In genomic region chr12:29781705-29782266, GRCh38 we compare ENCODE assay signal across 10 cellular contexts. TPM values are rescaled to one million over a fixed set of nuclear protein-coding genes. Genes with fewer than 3 reads are reported as not detected.
DNase-seq lines count a peak whose midpoint lies in the region; ATAC-seq, FAIRE-seq and TF ChIP-seq lines count a peak whose summit lies in the region.
"Had no signal": no experiment of that assay in that cellular context is flagged by ENCODE, and none has a peak within 500 bp of the region (broad histone marks: within the 10 kb centered on the region; RNA-seq: fewer than 3 reads in every experiment).

No MANE protein-coding gene starts in this region.

- dilution Hi-C loops in keratinocyte (cut with MboI; ENCODE audit: extremely low pct_ligation_motif_present, low sequenced_read_pairs) = no loop called here

- peak overlapping the region; percentile 88 for H3K4me3 ChIP-seq in ACC112 (ENCODE audit: low read depth, low read length)
- peak overlapping the region; percentile 95 for H3K4me3 ChIP-seq in MM.1S (ENCODE audit: low read length)
- H3K4me3 ChIP-seq in keratinocyte (ENCODE audit: control insufficient read depth in 2 of 3, extremely low read depth in 1 of 3, insufficient read depth in 2 of 3, low read depth in 1 of 3, low read length in 3 of 3) = peak overlapping the region in 2 of 3 experiments; percentile 55 to 72

- no peak overlapping the region for H2AFZ ChIP-seq in ACC112 (ENCODE audit: low read length, unreplicated experiment)
- H2AFZ ChIP-seq in MM.1S (ENCODE audit: low read length) = peak overlapping the region; percentile 96
- no peak overlapping the region for H2AFZ ChIP-seq in keratinocyte (ENCODE audit: control insufficient read depth, low read length)

- H3K27me3 ChIP-seq in ACC112 (ENCODE audit: insufficient read depth, low read length) (no peaks in the 10 kb centered on the region), MM.1S (replicated peaks; ENCODE audit: insufficient read depth, low read length) (no peaks in the 10 kb centered on the region), keratinocyte (ENCODE audit: control insufficient read depth, extremely low read depth, insufficient read depth, low read length) (peaks cover 22% of the 10 kb centered on the region)

- H3K9me2 ChIP-seq in MM.1S (replicated peaks; ENCODE audit: insufficient read depth, low read length) = no peaks in the 10 kb centered on the region

- no peaks in the 10 kb centered on the region for H4K20me1 ChIP-seq in MM.1S (ENCODE audit: insufficient read depth, low read length)
- H4K20me1 ChIP-seq in keratinocyte (ENCODE audit: control insufficient read depth, extremely low read depth, insufficient read depth, low read length) = no peaks in the 10 kb centered on the region

- H3K9me1 ChIP-seq in keratinocyte (ENCODE audit: control insufficient read depth, extremely low read depth, insufficient read depth, low read length) = no peaks in the 10 kb centered on the region

- peaks cover 12% of the 10 kb centered on the region for H3K4me1 ChIP-seq in ACC112 (ENCODE audit: control insufficient read depth, insufficient read depth, low read length, unreplicated experiment)
- H3K4me1 ChIP-seq in MM.1S (ENCODE audit: low read length) = no peaks in the 10 kb centered on the region
- H3K4me1 ChIP-seq in keratinocyte (ENCODE audit: control insufficient read depth, extremely low read depth, insufficient read depth, low read length) = peaks cover 3% of the 10 kb centered on the region

- peaks cover 72% of the 10 kb centered on the region for H3K79me2 ChIP-seq in ACC112 (ENCODE audit: control insufficient read depth, insufficient read depth, low read length, unreplicated experiment)
- H3K79me2 ChIP-seq in MM.1S (ENCODE audit: low read length) = peaks cover 50% of the 10 kb centered on the region
- H3K79me2 ChIP-seq in keratinocyte (ENCODE audit: control insufficient read depth, insufficient read depth, low read length) = no peaks in the 10 kb centered on the region

- H3K9me3 ChIP-seq in MM.1S (replicated peaks; ENCODE audit: insufficient read depth, low read length) = no peaks in the 10 kb centered on the region
- no peaks in the 10 kb centered on the region for H3K9me3 ChIP-seq in keratinocyte (ENCODE audit: control insufficient read depth, low read depth, low read length)

- H3K4me2 ChIP-seq in MM.1S (ENCODE audit: low read depth, low read length) (peak overlapping the region; percentile 76), keratinocyte (ENCODE audit: control insufficient read depth, extremely low read depth, insufficient read depth, low read depth, low read length) (peak overlapping the region; percentile 85)

- H3F3A ChIP-seq in MM.1S (ENCODE audit: insufficient read depth, low read length) = peaks cover 17% of the 10 kb centered on the region

- ATAC-seq in GM21529 (IDR thresholded peaks at IDR 0.05; ENCODE audit: unreplicated experiment) = peak; percentile 39
- no peak for ATAC-seq in stimulated activated naive CD8-positive, alpha-beta T cell treated with anti-CD3 and anti-CD28 coated beads, Interleukin-15, Interleukin-2, amounts not matched to agents 100 U/mL and 50 U/mL, for 24 hours

- FAIRE-seq in keratinocyte (lab: Jason Lieb, UNC) = no peak

- peak overlapping the region; percentile 78; the same call in 1 of the 2 replicates for H3K9ac ChIP-seq in MM.1S (ENCODE audit: low read length)
- no peak overlapping the region for H3K9ac ChIP-seq in keratinocyte (ENCODE audit: control insufficient read depth, extremely low read depth, insufficient read depth, low read length)

- peaks cover 15% of the 10 kb centered on the region; the same call in 1 of the 2 replicates for H3K36me3 ChIP-seq in ACC112 (ENCODE audit: insufficient read depth, low read length)
- no peaks in the 10 kb centered on the region for H3K36me3 ChIP-seq in MM.1S (replicated peaks; ENCODE audit: insufficient read depth, low read length)
- H3K36me3 ChIP-seq in keratinocyte (ENCODE audit: control insufficient read depth in 2 of 2, extremely low read depth in 1 of 2, insufficient read depth in 2 of 2, low read length in 2 of 2) = no peaks in the 10 kb centered on the region

- TF ChIP-seq CTCF in MM.1S (IDR thresholded peaks at IDR 0.05; ENCODE audit: low read length) = no peak
- no peak for TF ChIP-seq CTCF in keratinocyte (optimal IDR thresholded peaks at IDR 0.05 in 1 of 3, IDR thresholded peaks at IDR 0.05 in 1 of 3, conservative IDR thresholded peaks at IDR 0.05 in 1 of 3; ENCODE audit: extremely low read depth in 1 of 3, insufficient read depth in 2 of 3, low read length in 3 of 3)

- DNase-seq in MM.1S (no peak), keratinocyte (ENCODE audit: low read depth, low spot score) (no peak), NCI-H69 (lab: John Stamatoyannopoulos, UW) (no peak)
- no peak for DNase-seq in effector CD8-positive, alpha-beta T cell (lab: John Stamatoyannopoulos, UW)
- DNase-seq in activated CD4-positive, alpha-beta T cell treated with anti-CD3 and anti-CD28 coated beads for 4 hours = no peak
- DNase-seq in stimulated activated naive CD8-positive, alpha-beta T cell treated with anti-CD3 and anti-CD28 coated beads, Interleukin-15, Interleukin-2, amounts not matched to agents 100 U/mL and 50 U/mL, for 24 hours = no peak
- DNase-seq: NCI-H82 had no signal

- H3K27ac ChIP-seq in ACC112 (ENCODE audit: low read depth, low read length) = peak overlapping the region; percentile 92
- H3K27ac ChIP-seq in MM.1S (ENCODE audit: low read length) = peak overlapping the region; percentile 71
- H3K27ac ChIP-seq in keratinocyte (ENCODE audit: control insufficient read depth, insufficient read depth, low read length) = no peak overlapping the region

RNA-seq across cellular contexts. Expression of gene TMTC1, which starts 2.0 kb away (rescaled TPM):
- polyA plus RNA-seq in keratinocyte = 2.0 to 10.2 TPM (median 3.7 TPM) in 3 replicates
- polyA plus RNA-seq in keratinocyte (2011; ENCODE audit: low read depth) = 3.0 TPM
- polyA plus RNA-seq in keratinocyte (2011; cell fraction: cytosol; rRNA removed) = 4.3 and 5.9 TPM in 2 replicates
- 8.0 and 8.2 TPM in 2 replicates for polyA plus RNA-seq in keratinocyte (2011; cell fraction: nucleus; rRNA removed)
- polyA plus RNA-seq in keratinocyte (2012; ENCODE audit: low replicate concordance) = 1.6 TPM in 2 replicates
- 2.3 to 26.2 TPM (median 8.7 TPM) in 3 replicates for polyA minus RNA-seq in keratinocyte
- polyA minus RNA-seq in keratinocyte (2011; cell fraction: cytosol; rRNA and poly(A)+ RNA removed) = 9.0 TPM
- 15.1 and 26.4 TPM in 2 replicates for polyA minus RNA-seq in keratinocyte (2011; cell fraction: nucleus; rRNA and poly(A)+ RNA removed)
- polyA plus RNA-seq: CD4-positive, CD25-positive, alpha-beta regulatory T cell had no signal
